8 cellular contexts compared by ENCODE assay signal in genomic region chr11:119316017-119316728, GRCh38. TPM values are rescaled to one million over a fixed set of nuclear protein-coding genes. Genes with fewer than 3 reads are reported as not detected.
A peak's percentile ranks its signal among the peaks of the same experiment; 100 is the strongest.
DNase-seq lines count a peak whose midpoint lies in the region; ATAC-seq and TF ChIP-seq lines count a peak whose summit lies in the region.

No MANE protein-coding gene starts in this region.

- H3K9me3 ChIP-seq in NT2/D1 (ENCODE audit: insufficient read depth, low read length) = no peaks in the 10 kb centered on the region
- no peaks in the 10 kb centered on the region for H3K9me3 ChIP-seq in mesodermal cell (ENCODE audit: control insufficient read depth, low read length)
- no peaks in the 10 kb centered on the region for H3K9me3 ChIP-seq in upper lobe of left lung

- TF ChIP-seq CTCF in dorsolateral prefrontal cortex (IDR thresholded peaks at IDR 0.05 in 54 of 56, conservative IDR thresholded peaks at IDR 0.05 in 2 of 56; ENCODE audit: low read depth in 1 of 56, partially characterized antibody in 56 of 56) (peak in 1 of 56 donors; percentile 5), upper lobe of left lung (IDR thresholded peaks at IDR 0.05) (no peak)

- H3K9ac ChIP-seq in NT2/D1 (ENCODE audit: insufficient read length, low read depth) = peak overlapping the region; percentile 91

- peaks cover 21% of the 10 kb centered on the region for H3K4me1 ChIP-seq in NT2/D1 (ENCODE audit: insufficient read depth, insufficient read length)
- peaks cover 39% of the 10 kb centered on the region for H3K4me1 ChIP-seq in mesodermal cell (ENCODE audit: control insufficient read depth, insufficient read depth, low read length, poor library complexity, severe bottlenecking)
- peaks cover 45 to 64% (median 53%) of the 10 kb centered on the region in 4 donors for H3K4me1 ChIP-seq in upper lobe of left lung

- ATAC-seq in upper lobe of left lung (ENCODE audit: low FRiP score in 2 of 2) (no peak), GM21576 (IDR thresholded peaks at IDR 0.05; ENCODE audit: unreplicated experiment) (no peak)

- TF ChIP-seq EP300 in upper lobe of left lung (IDR thresholded peaks at IDR 0.05) = no peak

- WGBS in mesodermal cell (ENCODE audit: insufficient coverage in 2 of 2), 2 experiments = 0% methylated on average over 28 to 32 of the region's 46 CpGs
- 1% methylated on average over 38 of the region's 46 CpGs; no CpG with 5 or more reads in 1 of the 2 donors for WGBS in upper lobe of left lung, 2 donors

- DNase-seq in NCI-H2107 treated with DMSO at 0.1 percent for 48 hours (lab: John Stamatoyannopoulos, UW; ENCODE audit: unreplicated experiment) (peak; percentile 35), NCI-H2107 (lab: John Stamatoyannopoulos, UW) (no peak), NT2/D1 (ENCODE audit: low read depth, low spot score) (no peak), dorsolateral prefrontal cortex (peak; percentile 71 to 88 (median 84)), upper lobe of left lung (peak in 1 of 2 donors; percentile 80), NCI-H1694 (lab: John Stamatoyannopoulos, UW) (no peak)

- intact Hi-C loops in dorsolateral prefrontal cortex (cut with DNase I) = loop anchor here (2.0 to 10.0 kb wide), 3 partner anchors 59 to 411 kb away; partner anchors contain the start of gene CBL (in 2 of the 2)

- peaks cover 14% of the 10 kb centered on the region for H3K27me3 ChIP-seq in NT2/D1 (ENCODE audit: insufficient read depth, insufficient read length)
- H3K27me3 ChIP-seq in dorsolateral prefrontal cortex = no peaks in the 10 kb centered on the region
- H3K27me3 ChIP-seq in upper lobe of left lung = peaks cover 0 to 33% (median 15%) of the 10 kb centered on the region in 4 donors

- H3K4me3 ChIP-seq in NT2/D1 (ENCODE audit: insufficient read length, low read depth) = peak overlapping the region; percentile 57
- peak overlapping the region; percentile 52 to 87 (median 72) for H3K4me3 ChIP-seq in dorsolateral prefrontal cortex
- H3K4me3 ChIP-seq in mesodermal cell (ENCODE audit: extremely low read depth, insufficient read depth, low read length, poor library complexity, severe bottlenecking) = peak overlapping the region; percentile 86
- H3K4me3 ChIP-seq in upper lobe of left lung = peak overlapping the region; percentile 27 to 63 (median 53)

- no peak for TF ChIP-seq POLR2A in upper lobe of left lung (IDR thresholded peaks at IDR 0.05)

- H3K27ac ChIP-seq in dorsolateral prefrontal cortex (peak overlapping the region; percentile 72 to 98 (median 94)), mesodermal cell (ENCODE audit: low read depth, low read length, severe bottlenecking) (no peak overlapping the region), upper lobe of left lung (peak overlapping the region; percentile 81 to 96 (median 90))

- H3K36me3 ChIP-seq in NT2/D1 (ENCODE audit: insufficient read depth, insufficient read length, low read length) (peaks cover 38% of the 10 kb centered on the region), mesodermal cell (ENCODE audit: control insufficient read depth, insufficient read depth, low read length) (peaks cover 37% of the 10 kb centered on the region), upper lobe of left lung (peaks cover 0 to 34% (median 0%) of the 10 kb centered on the region in 4 donors)

RNA-seq across cellular contexts. Expression of gene MCAM, which starts 0.8 kb away (rescaled TPM):
- total RNA-seq in dorsolateral prefrontal cortex = 100 to 1,000 TPM in 2 of 120 experiments, 10 to 100 TPM in 118; 17.4 to 120 (median 43.4) TPM
- 143 TPM for polyA plus RNA-seq in mesodermal cell (2013, experiment 1 of 2)
- polyA plus RNA-seq in mesodermal cell (2013, experiment 2 of 2) = 121 TPM
- total RNA-seq in upper lobe of left lung = 100 to 1,000 TPM in 3 of 6 donors, 10 to 100 TPM in 3; 39.8 to 222 (median 76.5) TPM

RNA-seq across cellular contexts. Expression of gene RNF26, which starts 18.2 kb away (rescaled TPM):
- total RNA-seq in dorsolateral prefrontal cortex (10 to 100 TPM; 15.9 to 31.2 (median 24.4) TPM), upper lobe of left lung (10 to 100 TPM in 5 of 6 donors, 1 to 10 TPM in 1; 5.2 to 25.5 (median 14.8) TPM)
- polyA plus RNA-seq in mesodermal cell (2013, experiment 1 of 2) = 52.6 TPM
- 50.2 TPM for polyA plus RNA-seq in mesodermal cell (2013, experiment 2 of 2)

RNA-seq across cellular contexts. Expression of gene C1QTNF5, which starts 24.5 kb away (rescaled TPM):
- total RNA-seq in dorsolateral prefrontal cortex (10 to 100 TPM in 74 of 120 experiments, 1 to 10 TPM in 46; 5.1 to 23.2 (median 10.8) TPM), upper lobe of left lung (10 to 100 TPM; 10.5 to 57.2 (median 26.4) TPM)
- 18.2 TPM for polyA plus RNA-seq in mesodermal cell (2013, experiment 1 of 2)
- 16.6 TPM for polyA plus RNA-seq in mesodermal cell (2013, experiment 2 of 2)

RNA-seq across cellular contexts. Expression of gene MFRP, which starts 30.3 kb away (rescaled TPM):
- total RNA-seq in dorsolateral prefrontal cortex = under 1 TPM in 1 of 120 experiments, not detected in 119; 0.32 TPM
- polyA plus RNA-seq in mesodermal cell (2013, experiment 1 of 2) = not detected
- 0.10 TPM for polyA plus RNA-seq in mesodermal cell (2013, experiment 2 of 2)
- total RNA-seq in upper lobe of left lung = not detected

Comparison
In these comparisons a context has a peak if more than half of its experiments do, and no peak if none do; other contexts are left out.
1. DNase-seq: peak in NCI-H2107 treated with DMSO at 0.1 percent for 48 hours (single experiment) and dorsolateral prefrontal cortex (10 of 10); none in NCI-H2107 (single experiment), NT2/D1 (single experiment) and NCI-H1694 (single experiment).
2. Peak in every context shown above with its lines, with median percentiles within 50 percentile points of each other: H3K4me3 ChIP-seq.